In genomic region chr17:1629647-1630310, GRCh38 we compare ENCODE assay signal across 8 cellular contexts. TPM values are rescaled to one million over a fixed set of nuclear protein-coding genes. Genes with fewer than 3 reads are reported as not detected.
DNase-seq lines count a peak whose midpoint lies in the region; ATAC-seq and TF ChIP-seq lines count a peak whose summit lies in the region.

No MANE protein-coding gene starts in this region.

- H3K27me3 Mint-ChIP-seq in activated B cell treated with CpG ODN at 0.5 μM for 24 hours: no peaks in the 10 kb centered on the region

- H3K9me3 Mint-ChIP-seq in activated B cell treated with CpG ODN at 0.5 μM for 24 hours: no peaks in the 10 kb centered on the region

- no peaks in the 10 kb centered on the region for H3K9me3 ChIP-seq in Karpas-422 (ENCODE audit: low read length)
- H3K9me3 ChIP-seq in left lung: no peaks in the 10 kb centered on the region

- H3K9ac ChIP-seq in Karpas-422 (ENCODE audit: low read length): peak overlapping the region; percentile 83

- H3K27ac ChIP-seq in Karpas-422 (ENCODE audit: low read length): no peak overlapping the region
- H3K27ac ChIP-seq in left lung: peak overlapping the region; percentile 95

- H3K36me3 ChIP-seq in Karpas-422 (ENCODE audit: insufficient read depth, low read length) (no peaks in the 10 kb centered on the region), left lung (peaks cover 0 to 14% of the 10 kb centered on the region in 2 donors)

- peaks cover 53% of the 10 kb centered on the region for H3K4me1 Mint-ChIP-seq in activated B cell treated with CpG ODN at 0.5 μM for 24 hours

- ATAC-seq in activated B cell treated with CpG ODN at 0.5 μM for 24 hours (ENCODE audit: low read depth): peak; percentile 15
- peak; percentile 54 for ATAC-seq in left lung
- no peak for ATAC-seq in GM19023 (IDR thresholded peaks at IDR 0.05; ENCODE audit: unreplicated experiment)
- ATAC-seq in HG03521 (IDR thresholded peaks at IDR 0.05; ENCODE audit: unreplicated experiment): no peak

- TF ChIP-seq CTCF in activated B cell treated with CpG ODN at 0.5 μM for 24 hours (IDR thresholded peaks at IDR 0.05): no peak
- peak; percentile 65 to 72 for TF ChIP-seq CTCF in left lung (IDR thresholded peaks at IDR 0.05)

- H3K79me2 ChIP-seq in Karpas-422 (ENCODE audit: low read length): no peaks in the 10 kb centered on the region

- peaks cover 34% of the 10 kb centered on the region for H3K36me3 Mint-ChIP-seq in activated B cell treated with CpG ODN at 0.5 μM for 24 hours (ENCODE audit: low read depth)

- H3K4me2 ChIP-seq in Karpas-422 (ENCODE audit: low read depth, low read length, poor library complexity, severe bottlenecking): peak overlapping the region; percentile 76

- peak overlapping the region; percentile 44; the same call in 1 of the 2 replicates for H2AFZ ChIP-seq in Karpas-422 (ENCODE audit: low read length)

- H3K4me3 ChIP-seq in Karpas-422 (ENCODE audit: low read length) (peak overlapping the region; percentile 96), left lung (peak overlapping the region; percentile 78 to 94)

- no peaks in the 10 kb centered on the region for H4K20me1 ChIP-seq in Karpas-422 (ENCODE audit: insufficient read depth, low read depth, low read length)

- CTCF ChIA-PET in activated B cell treated with CpG ODN at 0.5 μM for 24 hours (lab: Charles Lee): interaction anchor here (0.6 to 6.4 kb wide), 22 partner anchors 11 to 359 kb away, joined by 3 to 124 read pairs (median 3); partner anchors contain the start of genes INPP5K, RILP and SCARF1

- H3K4me1 ChIP-seq in Karpas-422 (ENCODE audit: low read length): peaks cover 44% of the 10 kb centered on the region
- H3K4me1 ChIP-seq in left lung: peaks cover 26 to 59% of the 10 kb centered on the region in 2 donors

- intact Hi-C loops in activated B cell treated with CpG ODN at 0.5 μM for 24 hours (cut with micrococcal nuclease) (loop anchor here (1.0 to 5.0 kb wide), 7 partner anchors 15 to 771 kb away; partner anchors contain the start of genes INPP5K and MNT), left lung (cut with DNase I) (loop anchor here (2.0 to 10.0 kb wide), 3 partner anchors 55 to 175 kb away; partner anchors contain the start of gene CRK (in 1 of the 2))

- DNase-seq in D341Med (ENCODE audit: low spot score) (peak; percentile 73), Karpas-422 (peak; percentile 95), activated B cell treated with CpG ODN at 0.5 μM for 24 hours (peak; percentile 72), left lung (peak; percentile 89 to 95)
- DNase-seq in central memory CD4-positive, alpha-beta T cell: peak; percentile 53
- DNase-seq in stimulated activated CD4-positive, alpha-beta T cell treated with anti-CD3 and anti-CD28 coated beads, TNF-alpha, amount 100 ng/mL, for 24 hours (ENCODE audit: low read depth in 3 of 3): peak; percentile 60 to 78 (median 68)

- POLR2A ChIA-PET in activated B cell treated with CpG ODN at 0.5 μM for 24 hours (lab: Charles Lee): interaction anchor here (0.7 to 17.6 kb wide), 24 partner anchors 9 to 264 kb away, joined by 3 to 418 read pairs (median 8); partner anchors contain the start of genes CRK, INPP5K, MYO1C and PITPNA

- H3K27ac Mint-ChIP-seq in activated B cell treated with CpG ODN at 0.5 μM for 24 hours: peak overlapping the region; percentile 84

- H3K27me3 ChIP-seq in Karpas-422 (ENCODE audit: low read length) (no peaks in the 10 kb centered on the region), left lung (no peaks in the 10 kb centered on the region)

- H3K4me3 Mint-ChIP-seq in activated B cell treated with CpG ODN at 0.5 μM for 24 hours: peak overlapping the region; percentile 88

- no peaks in the 10 kb centered on the region for H3K9me2 ChIP-seq in Karpas-422 (replicated peaks; ENCODE audit: insufficient read depth, low read length)

RNA-seq across cellular contexts. Expression of gene SLC43A2, which starts 1.1 kb away (rescaled TPM):
- total RNA-seq in Karpas-422 (2014; rRNA removed; shearing (Covaris generic); ENCODE audit: low replicate concordance): 10.0 and 10.8 TPM in 2 replicates
- 148 and 167 TPM in 2 replicates for total RNA-seq in activated B cell treated with CpG ODN at 0.5 μM for 24 hours
- 10 to 100 TPM; 53.1 to 87.9 TPM for total RNA-seq in left lung

RNA-seq across cellular contexts. Expression of gene SCARF1, which starts 15.8 kb away (rescaled TPM):
- total RNA-seq in Karpas-422 (2014; rRNA removed; shearing (Covaris generic); ENCODE audit: low replicate concordance): 0.18 TPM in 1 of 2 replicates, not detected in the other
- total RNA-seq in activated B cell treated with CpG ODN at 0.5 μM for 24 hours (6.6 and 8.0 TPM in 2 replicates), left lung (10 to 100 TPM; 24.8 to 33.0 TPM)

RNA-seq across cellular contexts. Expression of gene RILP, which starts 19.9 kb away (rescaled TPM):
- total RNA-seq in Karpas-422 (2014; rRNA removed; shearing (Covaris generic); ENCODE audit: low replicate concordance): 1.7 TPM in 1 of 2 replicates, not detected in the other
- 9.7 and 9.8 TPM in 2 replicates for total RNA-seq in activated B cell treated with CpG ODN at 0.5 μM for 24 hours
- 10 to 100 TPM; 21.2 to 34.7 TPM for total RNA-seq in left lung

RNA-seq across cellular contexts. Expression of gene PRPF8, which starts 54.9 kb away (rescaled TPM):
- 105 and 130 TPM in 2 replicates for total RNA-seq in Karpas-422 (2014; rRNA removed; shearing (Covaris generic); ENCODE audit: low replicate concordance)
- 401 and 442 TPM in 2 replicates for total RNA-seq in activated B cell treated with CpG ODN at 0.5 μM for 24 hours
- total RNA-seq in left lung: 100 to 1,000 TPM; 230 to 268 TPM

Comparison
In these comparisons a context has a peak if more than half of its experiments do, and no peak if none do; other contexts are left out.
1. ATAC-seq: peak in activated B cell treated with CpG ODN at 0.5 μM for 24 hours (single experiment) and left lung (single experiment); none in GM19023 (single experiment) and HG03521 (single experiment).
2. Peak in every context shown above with its lines, with median percentiles within 50 percentile points of each other: DNase-seq.